In genomic region chr6:7201732-7202541, GRCh38 we compare ENCODE assay signal across 1 cellular context.
TF ChIP-seq lines count a peak whose summit lies in the region.

No MANE protein-coding gene starts in this region.

TF ChIP-seq in K562, 482 proteins besides CTCF, POLR2A, EP300 and RAD21 (continued from another document and continues in another):
- TF ChIP-seq FOXJ3 (CRISPR knock-in tag; IDR thresholded peaks at IDR 0.05) (no peak), EGR1 (conservative IDR thresholded peaks at IDR 0.05) (peak; percentile 87), CBFA2T2 (conservative IDR thresholded peaks at IDR 0.05) (no peak; the same call in 1 of the 2 replicates), DDX20 (tag; IDR thresholded peaks at IDR 0.05; ENCODE audit: low read depth) (no peak), HNRNPLL (IDR thresholded peaks at IDR 0.05; ENCODE audit: low read depth, low read length, poor library complexity, severe bottlenecking) (no peak), ELF2 (CRISPR knock-in tag; IDR thresholded peaks at IDR 0.05) (peak; percentile 7; the same call in 1 of the 2 replicates), PBX2 (CRISPR knock-in tag; IDR thresholded peaks at IDR 0.05; ENCODE audit: low read depth) (no peak), PBX2 (tag; conservative IDR thresholded peaks at IDR 0.05; ENCODE audit: low read depth) (no peak), NR2F6 (CRISPR knock-in tag; IDR thresholded peaks at IDR 0.05) (peak; percentile 83; the same call in 1 of the 2 replicates), ZNF311 (CRISPR knock-in tag; IDR thresholded peaks at IDR 0.05) (0 out of 2 replicates have a peak, but pooled peaks have one; percentile 54), CBX2 (IDR thresholded peaks at IDR 0.05; ENCODE audit: insufficient read depth, low read length, poor library complexity, severe bottlenecking) (no peak), ZNF175 (CRISPR knock-in tag; IDR thresholded peaks at IDR 0.05; ENCODE audit: low read depth) (peak; percentile 68; the same call in 1 of the 2 replicates), PRPF4 (IDR thresholded peaks at IDR 0.05; ENCODE audit: insufficient read depth, low read depth, low read length, poor library complexity, severe bottlenecking) (no peak), SIX5 (IDR thresholded peaks at IDR 0.05; ENCODE audit: borderline replicate concordance in 1 of 2, insufficient read depth in 1 of 2, low read depth in 1 of 2, low read length in 2 of 2) (no peak), E2F5 (CRISPR knock-in tag; IDR thresholded peaks at IDR 0.05) (no peak), ETV5 (CRISPR knock-in tag; IDR thresholded peaks at IDR 0.05; ENCODE audit: low read depth) (peak; percentile 79), SRF (CRISPR knock-in tag; IDR thresholded peaks at IDR 0.05) (peak in 1 of 2 experiments; percentile 76; a peak in 2 of 4 replicates), SRSF3 (IDR thresholded peaks at IDR 0.05; ENCODE audit: insufficient read depth, low read length) (no peak), TARDBP (IDR thresholded peaks at IDR 0.05) (peak; percentile 85; the same call in 1 of the 2 replicates), ID3 (CRISPR knock-in tag; IDR thresholded peaks at IDR 0.05) (no peak), ID3 (tag; IDR thresholded peaks at IDR 0.05) (peak; percentile 92), CHD2 (IDR thresholded peaks at IDR 0.05; ENCODE audit: low read depth, low read length) (no peak), PHTF2 (CRISPR knock-in tag; IDR thresholded peaks at IDR 0.05) (0 out of 2 replicates have a peak, but pooled peaks have one; percentile 73), CXXC5 (CRISPR knock-in tag; IDR thresholded peaks at IDR 0.05) (peak; percentile 67), ZNF143 (CRISPR knock-in tag; IDR thresholded peaks at IDR 0.05) (no peak), TGIF2 (CRISPR knock-in tag; IDR thresholded peaks at IDR 0.05) (no peak), ARID3A (IDR thresholded peaks at IDR 0.05; ENCODE audit: borderline replicate concordance, low read depth, low read length) (0 out of 2 replicates have a peak, but pooled peaks have one; percentile 28)
- TF ChIP-seq, protein P1, sequence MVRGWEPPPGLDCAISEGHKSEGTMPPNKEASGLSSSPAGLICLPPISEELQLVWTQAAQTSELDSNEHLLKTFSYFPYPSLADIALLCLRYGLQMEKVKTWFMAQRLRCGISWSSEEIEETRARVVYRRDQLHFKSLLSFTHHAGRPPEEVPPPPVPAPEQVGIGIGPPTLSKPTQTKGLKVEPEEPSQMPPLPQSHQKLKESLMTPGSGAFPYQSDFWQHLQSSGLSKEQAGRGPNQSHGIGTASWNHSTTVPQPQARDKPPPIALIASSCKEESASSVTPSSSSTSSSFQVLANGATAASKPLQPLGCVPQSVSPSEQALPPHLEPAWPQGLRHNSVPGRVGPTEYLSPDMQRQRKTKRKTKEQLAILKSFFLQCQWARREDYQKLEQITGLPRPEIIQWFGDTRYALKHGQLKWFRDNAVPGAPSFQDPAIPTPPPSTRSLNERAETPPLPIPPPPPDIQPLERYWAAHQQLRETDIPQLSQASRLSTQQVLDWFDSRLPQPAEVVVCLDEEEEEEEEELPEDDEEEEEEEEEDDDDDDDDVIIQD (CRISPR knock-in tag; IDR thresholded peaks at IDR 0.05), result no peak
- TF ChIP-seq, protein P2, sequence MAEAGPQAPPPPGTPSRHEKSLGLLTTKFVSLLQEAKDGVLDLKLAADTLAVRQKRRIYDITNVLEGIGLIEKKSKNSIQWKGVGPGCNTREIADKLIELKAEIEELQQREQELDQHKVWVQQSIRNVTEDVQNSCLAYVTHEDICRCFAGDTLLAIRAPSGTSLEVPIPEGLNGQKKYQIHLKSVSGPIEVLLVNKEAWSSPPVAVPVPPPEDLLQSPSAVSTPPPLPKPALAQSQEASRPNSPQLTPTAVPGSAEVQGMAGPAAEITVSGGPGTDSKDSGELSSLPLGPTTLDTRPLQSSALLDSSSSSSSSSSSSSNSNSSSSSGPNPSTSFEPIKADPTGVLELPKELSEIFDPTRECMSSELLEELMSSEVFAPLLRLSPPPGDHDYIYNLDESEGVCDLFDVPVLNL (CRISPR knock-in tag; IDR thresholded peaks at IDR 0.05; ENCODE audit: low read depth), result no peak
- TF ChIP-seq, protein P3, sequence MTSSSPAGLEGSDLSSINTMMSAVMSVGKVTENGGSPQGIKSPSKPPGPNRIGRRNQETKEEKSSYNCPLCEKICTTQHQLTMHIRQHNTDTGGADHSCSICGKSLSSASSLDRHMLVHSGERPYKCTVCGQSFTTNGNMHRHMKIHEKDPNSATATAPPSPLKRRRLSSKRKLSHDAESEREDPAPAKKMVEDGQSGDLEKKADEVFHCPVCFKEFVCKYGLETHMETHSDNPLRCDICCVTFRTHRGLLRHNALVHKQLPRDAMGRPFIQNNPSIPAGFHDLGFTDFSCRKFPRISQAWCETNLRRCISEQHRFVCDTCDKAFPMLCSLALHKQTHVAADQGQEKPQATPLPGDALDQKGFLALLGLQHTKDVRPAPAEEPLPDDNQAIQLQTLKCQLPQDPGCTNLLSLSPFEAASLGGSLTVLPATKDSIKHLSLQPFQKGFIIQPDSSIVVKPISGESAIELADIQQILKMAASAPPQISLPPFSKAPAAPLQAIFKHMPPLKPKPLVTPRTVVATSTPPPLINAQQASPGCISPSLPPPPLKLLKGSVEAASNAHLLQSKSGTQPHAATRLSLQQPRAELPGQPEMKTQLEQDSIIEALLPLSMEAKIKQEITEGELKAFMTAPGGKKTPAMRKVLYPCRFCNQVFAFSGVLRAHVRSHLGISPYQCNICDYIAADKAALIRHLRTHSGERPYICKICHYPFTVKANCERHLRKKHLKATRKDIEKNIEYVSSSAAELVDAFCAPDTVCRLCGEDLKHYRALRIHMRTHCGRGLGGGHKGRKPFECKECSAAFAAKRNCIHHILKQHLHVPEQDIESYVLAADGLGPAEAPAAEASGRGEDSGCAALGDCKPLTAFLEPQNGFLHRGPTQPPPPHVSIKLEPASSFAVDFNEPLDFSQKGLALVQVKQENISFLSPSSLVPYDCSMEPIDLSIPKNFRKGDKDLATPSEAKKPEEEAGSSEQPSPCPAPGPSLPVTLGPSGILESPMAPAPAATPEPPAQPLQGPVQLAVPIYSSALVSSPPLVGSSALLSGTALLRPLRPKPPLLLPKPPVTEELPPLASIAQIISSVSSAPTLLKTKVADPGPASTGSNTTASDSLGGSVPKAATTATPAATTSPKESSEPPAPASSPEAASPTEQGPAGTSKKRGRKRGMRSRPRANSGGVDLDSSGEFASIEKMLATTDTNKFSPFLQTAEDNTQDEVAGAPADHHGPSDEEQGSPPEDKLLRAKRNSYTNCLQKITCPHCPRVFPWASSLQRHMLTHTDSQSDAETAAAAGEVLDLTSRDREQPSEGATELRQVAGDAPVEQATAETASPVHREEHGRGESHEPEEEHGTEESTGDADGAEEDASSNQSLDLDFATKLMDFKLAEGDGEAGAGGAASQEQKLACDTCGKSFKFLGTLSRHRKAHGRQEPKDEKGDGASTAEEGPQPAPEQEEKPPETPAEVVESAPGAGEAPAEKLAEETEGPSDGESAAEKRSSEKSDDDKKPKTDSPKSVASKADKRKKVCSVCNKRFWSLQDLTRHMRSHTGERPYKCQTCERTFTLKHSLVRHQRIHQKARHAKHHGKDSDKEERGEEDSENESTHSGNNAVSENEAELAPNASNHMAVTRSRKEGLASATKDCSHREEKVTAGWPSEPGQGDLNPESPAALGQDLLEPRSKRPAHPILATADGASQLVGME (CRISPR knock-in tag; IDR thresholded peaks at IDR 0.05), result peak; percentile 87; the same call in 1 of the 2 replicates
- TF ChIP-seq, protein P4, sequence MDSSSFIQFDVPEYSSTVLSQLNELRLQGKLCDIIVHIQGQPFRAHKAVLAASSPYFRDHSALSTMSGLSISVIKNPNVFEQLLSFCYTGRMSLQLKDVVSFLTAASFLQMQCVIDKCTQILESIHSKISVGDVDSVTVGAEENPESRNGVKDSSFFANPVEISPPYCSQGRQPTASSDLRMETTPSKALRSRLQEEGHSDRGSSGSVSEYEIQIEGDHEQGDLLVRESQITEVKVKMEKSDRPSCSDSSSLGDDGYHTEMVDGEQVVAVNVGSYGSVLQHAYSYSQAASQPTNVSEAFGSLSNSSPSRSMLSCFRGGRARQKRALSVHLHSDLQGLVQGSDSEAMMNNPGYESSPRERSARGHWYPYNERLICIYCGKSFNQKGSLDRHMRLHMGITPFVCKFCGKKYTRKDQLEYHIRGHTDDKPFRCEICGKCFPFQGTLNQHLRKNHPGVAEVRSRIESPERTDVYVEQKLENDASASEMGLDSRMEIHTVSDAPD (CRISPR knock-in tag; IDR thresholded peaks at IDR 0.05), result no peak
- TF ChIP-seq, protein P5, sequence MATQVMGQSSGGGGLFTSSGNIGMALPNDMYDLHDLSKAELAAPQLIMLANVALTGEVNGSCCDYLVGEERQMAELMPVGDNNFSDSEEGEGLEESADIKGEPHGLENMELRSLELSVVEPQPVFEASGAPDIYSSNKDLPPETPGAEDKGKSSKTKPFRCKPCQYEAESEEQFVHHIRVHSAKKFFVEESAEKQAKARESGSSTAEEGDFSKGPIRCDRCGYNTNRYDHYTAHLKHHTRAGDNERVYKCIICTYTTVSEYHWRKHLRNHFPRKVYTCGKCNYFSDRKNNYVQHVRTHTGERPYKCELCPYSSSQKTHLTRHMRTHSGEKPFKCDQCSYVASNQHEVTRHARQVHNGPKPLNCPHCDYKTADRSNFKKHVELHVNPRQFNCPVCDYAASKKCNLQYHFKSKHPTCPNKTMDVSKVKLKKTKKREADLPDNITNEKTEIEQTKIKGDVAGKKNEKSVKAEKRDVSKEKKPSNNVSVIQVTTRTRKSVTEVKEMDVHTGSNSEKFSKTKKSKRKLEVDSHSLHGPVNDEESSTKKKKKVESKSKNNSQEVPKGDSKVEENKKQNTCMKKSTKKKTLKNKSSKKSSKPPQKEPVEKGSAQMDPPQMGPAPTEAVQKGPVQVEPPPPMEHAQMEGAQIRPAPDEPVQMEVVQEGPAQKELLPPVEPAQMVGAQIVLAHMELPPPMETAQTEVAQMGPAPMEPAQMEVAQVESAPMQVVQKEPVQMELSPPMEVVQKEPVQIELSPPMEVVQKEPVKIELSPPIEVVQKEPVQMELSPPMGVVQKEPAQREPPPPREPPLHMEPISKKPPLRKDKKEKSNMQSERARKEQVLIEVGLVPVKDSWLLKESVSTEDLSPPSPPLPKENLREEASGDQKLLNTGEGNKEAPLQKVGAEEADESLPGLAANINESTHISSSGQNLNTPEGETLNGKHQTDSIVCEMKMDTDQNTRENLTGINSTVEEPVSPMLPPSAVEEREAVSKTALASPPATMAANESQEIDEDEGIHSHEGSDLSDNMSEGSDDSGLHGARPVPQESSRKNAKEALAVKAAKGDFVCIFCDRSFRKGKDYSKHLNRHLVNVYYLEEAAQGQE (CRISPR knock-in tag; IDR thresholded peaks at IDR 0.05; ENCODE audit: low read depth), result peak; percentile 55
- TF ChIP-seq, protein P6, sequence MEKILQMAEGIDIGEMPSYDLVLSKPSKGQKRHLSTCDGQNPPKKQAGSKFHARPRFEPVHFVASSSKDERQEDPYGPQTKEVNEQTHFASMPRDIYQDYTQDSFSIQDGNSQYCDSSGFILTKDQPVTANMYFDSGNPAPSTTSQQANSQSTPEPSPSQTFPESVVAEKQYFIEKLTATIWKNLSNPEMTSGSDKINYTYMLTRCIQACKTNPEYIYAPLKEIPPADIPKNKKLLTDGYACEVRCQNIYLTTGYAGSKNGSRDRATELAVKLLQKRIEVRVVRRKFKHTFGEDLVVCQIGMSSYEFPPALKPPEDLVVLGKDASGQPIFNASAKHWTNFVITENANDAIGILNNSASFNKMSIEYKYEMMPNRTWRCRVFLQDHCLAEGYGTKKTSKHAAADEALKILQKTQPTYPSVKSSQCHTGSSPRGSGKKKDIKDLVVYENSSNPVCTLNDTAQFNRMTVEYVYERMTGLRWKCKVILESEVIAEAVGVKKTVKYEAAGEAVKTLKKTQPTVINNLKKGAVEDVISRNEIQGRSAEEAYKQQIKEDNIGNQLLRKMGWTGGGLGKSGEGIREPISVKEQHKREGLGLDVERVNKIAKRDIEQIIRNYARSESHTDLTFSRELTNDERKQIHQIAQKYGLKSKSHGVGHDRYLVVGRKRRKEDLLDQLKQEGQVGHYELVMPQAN (IDR thresholded peaks at IDR 0.05; ENCODE audit: borderline replicate concordance), result peak; percentile 58; the same call in 1 of the 2 replicates
